25 cellular contexts compared by ENCODE assay signal in the genomic region with DNA sequence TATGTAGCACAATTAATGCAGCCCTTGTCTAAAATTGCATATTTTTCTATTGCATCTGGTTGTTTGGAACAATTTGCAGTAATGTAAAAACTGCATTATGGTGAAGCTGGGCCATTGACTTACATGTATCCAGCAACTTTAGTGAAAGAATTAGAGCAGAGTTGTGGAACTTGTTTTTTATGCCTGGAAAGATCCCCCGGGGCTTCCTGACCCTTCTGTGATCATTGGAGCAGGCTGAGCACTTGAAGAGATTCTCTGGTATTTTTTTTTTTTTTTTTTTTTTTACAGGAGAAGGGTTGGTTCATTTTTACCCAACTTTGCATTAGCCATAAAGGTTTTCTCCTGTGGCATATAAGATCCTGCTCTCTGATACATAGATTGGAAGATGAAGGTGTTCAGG. TPM values are rescaled to one million over a fixed set of nuclear protein-coding genes. Genes with fewer than 3 reads are reported as not detected.
DNase-seq lines count a peak whose midpoint lies in the region; ATAC-seq and TF ChIP-seq lines count a peak whose summit lies in the region.
"Had no signal": no experiment of that assay in that cellular context is flagged by ENCODE, and none has a peak within 500 bp of the region (broad histone marks: within the 10 kb centered on the region; RNA-seq: fewer than 3 reads in every experiment).

No MANE protein-coding gene starts in this region.

- H3K18ac ChIP-seq in mesendoderm (ENCODE audit: low read length), result no peak overlapping the region

- H4K8ac ChIP-seq in mesendoderm (ENCODE audit: low read depth, low read length), result no peak overlapping the region

- H2AK5ac ChIP-seq in mesendoderm (ENCODE audit: low read length), result no peak overlapping the region

- CTCF ChIA-PET in naive thymus-derived CD4-positive, alpha-beta T cell (lab: Charles Lee), result no interaction called here

- peaks cover 0 to 2% (median 0%) of the 10 kb centered on the region in 11 donors for H3K9me3 Mint-ChIP-seq in naive thymus-derived CD4-positive, alpha-beta T cell
- H3K9me3 Mint-ChIP-seq: CD4-positive, alpha-beta T cell; H9 had no signal

- intact Hi-C loops in naive thymus-derived CD4-positive, alpha-beta T cell (cut with micrococcal nuclease), result no loop called here
- intact Hi-C loops in heart right ventricle (cut with DNase I), result no loop called here

- H2BK5ac ChIP-seq in mesendoderm (ENCODE audit: low read length), result no peak overlapping the region

- H3K36me3 Mint-ChIP-seq in naive thymus-derived CD4-positive, alpha-beta T cell, result no peaks in the 10 kb centered on the region

- H3K27me3 Mint-ChIP-seq in naive thymus-derived CD4-positive, alpha-beta T cell, result peaks cover 6 to 24% (median 11%) of the 10 kb centered on the region in 5 donors

- H3K36me3 ChIP-seq in Karpas-422 (ENCODE audit: insufficient read depth, low read length) (no peaks in the 10 kb centered on the region), mesendoderm (ENCODE audit: control insufficient read depth, insufficient read depth, low read length) (no peaks in the 10 kb centered on the region), osteoblast (ENCODE audit: insufficient read depth, low read length) (no peaks in the 10 kb centered on the region), heart right ventricle (no peaks in the 10 kb centered on the region)
- H3K36me3 ChIP-seq in naive thymus-derived CD4-positive, alpha-beta T cell (ENCODE audit: control insufficient read depth in 2 of 3, insufficient read depth in 3 of 3, low read length in 3 of 3), result no peaks in the 10 kb centered on the region
- H3K36me3 ChIP-seq: BLaER1 had no signal

- H3K27ac ChIP-seq in Karpas-422 (ENCODE audit: low read length) (0 out of 2 replicates have a peak overlapping the region, but pooled peaks have one; percentile 18), mesendoderm (ENCODE audit: low read depth, low read length) (no peak overlapping the region), osteoblast (ENCODE audit: low read depth, low read length) (no peak overlapping the region), heart right ventricle (no peak overlapping the region)
- H3K27ac ChIP-seq in naive thymus-derived CD4-positive, alpha-beta T cell (ENCODE audit: low read depth, low read length), result no peak overlapping the region
- H3K27ac ChIP-seq: BLaER1, HL-60 had no signal

- H3K4me3 ChIP-seq in Karpas-422 (ENCODE audit: low read length) (no peak overlapping the region), choroid plexus epithelial cell (ENCODE audit: low read depth, low read length) (no peak overlapping the region), mesendoderm (ENCODE audit: low read length) (no peak overlapping the region), osteoblast (ENCODE audit: insufficient read depth, low read length) (no peak overlapping the region), heart right ventricle (no peak overlapping the region)
- H3K4me3 ChIP-seq in naive thymus-derived CD4-positive, alpha-beta T cell (ENCODE audit: low read length), result no peak overlapping the region
- H3K4me3 ChIP-seq: BLaER1 had no signal

- H3K9me2 ChIP-seq in Karpas-422 (replicated peaks; ENCODE audit: insufficient read depth, low read length), result no peaks in the 10 kb centered on the region

- DNase-seq in Karpas-422 (no peak), choroid plexus epithelial cell (ENCODE audit: low read depth) (peak; percentile 15), mesendoderm (peak; percentile 61), osteoblast (ENCODE audit: insufficient read length, low spot score, missing footprints) (no peak), GM19238 (ENCODE audit: insufficient read length, low spot score) (no peak), heart right ventricle (no peak)
- no peak for DNase-seq in naive thymus-derived CD4-positive, alpha-beta T cell
- DNase-seq: CD4-positive, alpha-beta T cell; COR-L47; DMS 273 treated with DMSO at 0.1 percent for 48 hours; H9; KBM-7; NCI-H1092; NCI-H1436; NCI-H187 treated with DMSO at 0.1 percent for 48 hours; NCI-H2107; NCI-H226; NCI-H524; NCI-H774; NK-92 treated with Interleukin-12 subunit alpha and Interleukin-12 subunit beta, amount 100 ng/mL, for 24 hours had no signal

- no peak overlapping the region for H3K56ac ChIP-seq in mesendoderm (ENCODE audit: low read length)

- no peak overlapping the region for H3K23ac ChIP-seq in mesendoderm (ENCODE audit: low read length)

- no peaks in the 10 kb centered on the region for H4K20me1 ChIP-seq in Karpas-422 (ENCODE audit: insufficient read depth, low read depth, low read length)
- H4K20me1 ChIP-seq in osteoblast (ENCODE audit: insufficient read depth, low read length), result no peaks in the 10 kb centered on the region
- H4K20me1 ChIP-seq: BLaER1 had no signal

- TF ChIP-seq CTCF in choroid plexus epithelial cell (conservative IDR thresholded peaks at IDR 0.05; ENCODE audit: low read depth, low read length), result no peak
- no peak for TF ChIP-seq CTCF in osteoblast (IDR thresholded peaks at IDR 0.05; ENCODE audit: extremely low read depth, low read depth, low read length)
- TF ChIP-seq CTCF in heart right ventricle (IDR thresholded peaks at IDR 0.05), result no peak

- peaks cover 0 to 2% (median 0%) of the 10 kb centered on the region in 7 donors for H3K4me1 Mint-ChIP-seq in naive thymus-derived CD4-positive, alpha-beta T cell

- peaks cover 74% of the 10 kb centered on the region for H3K79me2 ChIP-seq in Karpas-422 (ENCODE audit: low read length)
- H3K79me2 ChIP-seq in mesendoderm (ENCODE audit: control insufficient read depth, insufficient read depth, low read length), result peaks cover 9% of the 10 kb centered on the region
- H3K79me2 ChIP-seq in osteoblast (ENCODE audit: insufficient read depth, low read length), result no peaks in the 10 kb centered on the region

- no CpG with 5 or more reads among the region's 1 CpG for WGBS in mesendoderm (ENCODE audit: extremely low coverage, insufficient coverage, low lambda C conversion rate)
- WGBS in heart right ventricle, 2 donors, result 42 to 50% methylated on average over 1 of the region's 1 CpG

- H3K79me1 ChIP-seq in mesendoderm (ENCODE audit: low read length), result peaks cover 2% of the 10 kb centered on the region

- no peak overlapping the region for H2BK15ac ChIP-seq in mesendoderm (replicated peaks; ENCODE audit: low read depth)

- no peak overlapping the region for H3K4me3 Mint-ChIP-seq in naive thymus-derived CD4-positive, alpha-beta T cell
- H3K4me3 Mint-ChIP-seq: CD4-positive, alpha-beta T cell; H9 had no signal

- no peaks in the 10 kb centered on the region for H3K9me3 ChIP-seq in Karpas-422 (ENCODE audit: low read length)
- no peaks in the 10 kb centered on the region for H3K9me3 ChIP-seq in naive thymus-derived CD4-positive, alpha-beta T cell (ENCODE audit: control insufficient read depth in 2 of 3, low read length in 3 of 3)
- H3K9me3 ChIP-seq in osteoblast (ENCODE audit: low read depth, low read length), result no peaks in the 10 kb centered on the region
- H3K9me3 ChIP-seq in heart right ventricle, result no peaks in the 10 kb centered on the region
- H3K9me3 ChIP-seq: BLaER1 had no signal

- H3K4me2 ChIP-seq in Karpas-422 (ENCODE audit: low read depth, low read length, poor library complexity, severe bottlenecking) (peak overlapping the region; percentile 23), mesendoderm (ENCODE audit: low read length) (no peak overlapping the region), osteoblast (ENCODE audit: insufficient read depth, low read length) (no peak overlapping the region)
- H3K4me2 ChIP-seq: BLaER1 had no signal

- H3K4ac ChIP-seq in mesendoderm (ENCODE audit: low read depth, low read length), result no peak overlapping the region

- H3K27ac Mint-ChIP-seq in naive thymus-derived CD4-positive, alpha-beta T cell, result no peak overlapping the region
- H3K27ac Mint-ChIP-seq: CD4-positive, alpha-beta T cell had no signal

- no peak overlapping the region for H4K5ac ChIP-seq in mesendoderm (ENCODE audit: low read length)

- POLR2A ChIA-PET in naive thymus-derived CD4-positive, alpha-beta T cell (lab: Charles Lee), result interaction anchor here (0.6 kb wide), 1 partner anchor 62 kb away, joined by 3 read pairs; no protein-coding TSS in a partner anchor

- H3K9ac ChIP-seq in Karpas-422 (ENCODE audit: low read length), result no peak overlapping the region
- H3K9ac ChIP-seq in mesendoderm (ENCODE audit: low read length), result no peak overlapping the region
- H3K9ac ChIP-seq: BLaER1 had no signal

- H3K4me1 ChIP-seq in Karpas-422 (ENCODE audit: low read length) (peaks cover 26% of the 10 kb centered on the region), mesendoderm (ENCODE audit: control insufficient read depth, low read depth, low read length) (no peaks in the 10 kb centered on the region), osteoblast (ENCODE audit: insufficient read depth, low read length) (no peaks in the 10 kb centered on the region), heart right ventricle (no peaks in the 10 kb centered on the region)
- H3K4me1 ChIP-seq in naive thymus-derived CD4-positive, alpha-beta T cell (ENCODE audit: control insufficient read depth in 2 of 2, insufficient read depth in 2 of 2, low read length in 2 of 2), result no peaks in the 10 kb centered on the region
- H3K4me1 ChIP-seq: BLaER1 had no signal

- no peak overlapping the region for H2AFZ ChIP-seq in Karpas-422 (ENCODE audit: low read length)
- H2AFZ ChIP-seq in osteoblast (ENCODE audit: low read length), result no peak overlapping the region

- H3K27me3 ChIP-seq in Karpas-422 (ENCODE audit: low read length) (no peaks in the 10 kb centered on the region), mesendoderm (ENCODE audit: insufficient read depth, low read length, poor library complexity) (no peaks in the 10 kb centered on the region), osteoblast (ENCODE audit: insufficient read depth, low read length) (no peaks in the 10 kb centered on the region), heart right ventricle (no peaks in the 10 kb centered on the region)
- H3K27me3 ChIP-seq in naive thymus-derived CD4-positive, alpha-beta T cell (ENCODE audit: control insufficient read depth in 2 of 2, insufficient read depth in 2 of 2, low read length in 2 of 2), result no peaks in the 10 kb centered on the region
- H3K27me3 ChIP-seq: BLaER1 had no signal

- no peak for ATAC-seq in naive thymus-derived CD4-positive, alpha-beta T cell
- ATAC-seq in heart right ventricle, result no peak
- ATAC-seq: HepG2, Panc1 had no signal

- no peak overlapping the region for H2BK120ac ChIP-seq in mesendoderm (ENCODE audit: low read depth, low read length)

RNA-seq across cellular contexts. Expression of gene LIN28B, which starts 45.0 kb away (rescaled TPM):
- 9.5 and 21.4 TPM in 2 replicates for total RNA-seq in Karpas-422 (2014; rRNA removed; shearing (Covaris generic); ENCODE audit: low replicate concordance)
- polyA plus RNA-seq in mesendoderm (2013, experiment 1 of 2), result 71.5 TPM
- 69.1 TPM for polyA plus RNA-seq in mesendoderm (2013, experiment 2 of 2)
- not detected for total RNA-seq in naive thymus-derived CD4-positive, alpha-beta T cell
- not detected for polyA plus RNA-seq in naive thymus-derived CD4-positive, alpha-beta T cell
- total RNA-seq in osteoblast (not detected in 2 replicates), heart right ventricle (not detected)
- polyA plus RNA-seq in heart right ventricle, result not detected
- total RNA-seq: CD4-positive, alpha-beta T cell; HT-29 had no signal

Comparison
In these comparisons a context has a peak if more than half of its experiments do, and no peak if none do; other contexts are left out.
1. DNase-seq: peak in choroid plexus epithelial cell (single experiment) and mesendoderm (single experiment); none in Karpas-422 (single experiment), naive thymus-derived CD4-positive, alpha-beta T cell (0 of 9), osteoblast (single experiment), GM19238 (single experiment) and heart right ventricle (0 of 2).
2. RNA of gene LIN28B, which starts 45.0 kb away (total RNA-seq): 9.5 to 21.4 TPM in Karpas-422; not detected in naive thymus-derived CD4-positive, alpha-beta T cell, not detected in osteoblast and not detected in heart right ventricle; every median in the first group is over 10 times any median in the second.